Comparison of ENCODE assay signal across 26 cellular contexts in the genomic region with DNA sequence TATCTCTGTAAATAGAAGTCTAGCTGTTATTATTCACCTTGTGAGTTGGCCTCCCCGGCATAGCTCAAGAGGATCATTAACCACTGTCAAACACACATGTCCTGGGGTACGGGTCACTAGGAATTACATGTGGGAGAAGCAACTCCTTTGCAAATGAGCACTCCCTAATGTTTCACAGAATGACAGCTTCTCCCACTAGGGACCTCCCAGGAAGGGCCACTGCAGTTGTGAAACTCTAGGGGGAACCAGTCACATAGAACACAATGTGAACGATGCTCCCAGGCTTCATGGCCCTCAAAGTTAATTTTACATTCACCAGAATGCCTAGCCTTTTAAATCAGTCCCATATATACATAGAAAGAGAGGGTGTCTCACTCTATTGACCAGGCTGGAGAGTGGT. TPM values are rescaled to one million over a fixed set of nuclear protein-coding genes. Genes with fewer than 3 reads are reported as not detected.
DNase-seq lines count a peak whose midpoint lies in the region; ATAC-seq and TF ChIP-seq lines count a peak whose summit lies in the region.
"Had no signal": no experiment of that assay in that cellular context is flagged by ENCODE, and none has a peak within 500 bp of the region (broad histone marks: within the 10 kb centered on the region; RNA-seq: fewer than 3 reads in every experiment).

No MANE protein-coding gene starts in this region.

- H3K4me3 Mint-ChIP-seq in endodermal cell = no peak overlapping the region

- in situ Hi-C loops in transverse colon (cut with MboI; ENCODE audit: low pct_ligation_motif_present in 1 of 4, low pct_unique_long_range_greater_than_20kb in 1 of 4, low sequenced_read_pairs in 3 of 4) = loop anchor here in 1 of 4 donors (5.0 kb wide), 1 partner anchor 79 kb away; no protein-coding TSS in a partner anchor

- TF ChIP-seq CTCF in cardiac muscle cell (IDR thresholded peaks at IDR 0.05; ENCODE audit: low read depth, low read length) (peak; percentile 5), endodermal cell (conservative IDR thresholded peaks at IDR 0.05) (peak; percentile 40), transverse colon (IDR thresholded peaks at IDR 0.05) (no peak)

- no peak overlapping the region for H3K27ac ChIP-seq in cardiac muscle cell
- H3K27ac ChIP-seq in endodermal cell (ENCODE audit: low read depth, low read length) = no peak overlapping the region
- no peak overlapping the region for H3K27ac ChIP-seq in transverse colon
- H3K27ac ChIP-seq: BLaER1, dorsolateral prefrontal cortex, epithelial cell of prostate, hepatocyte, lower lobe of right lung, neutrophil, upper lobe of left lung had no signal

- ATAC-seq in Right ventricle myocardium inferior (no peak), GM21786 (IDR thresholded peaks at IDR 0.05; ENCODE audit: unreplicated experiment) (no peak), HG02885 (IDR thresholded peaks at IDR 0.05; ENCODE audit: poor library complexity, unreplicated experiment) (no peak)
- ATAC-seq: lower lobe of right lung had no signal

- H3K27me3 Mint-ChIP-seq in endodermal cell (ENCODE audit: insufficient read depth) = peaks cover 2% of the 10 kb centered on the region

- intact Hi-C loops in Right ventricle myocardium inferior (cut with DNase I) (no loop called here), transverse colon (cut with DNase I; ENCODE audit: low total_unique reads) (no loop called here)

- H3K4me1 ChIP-seq in cardiac muscle cell (ENCODE audit: low read depth) = no peaks in the 10 kb centered on the region
- no peaks in the 10 kb centered on the region for H3K4me1 ChIP-seq in endodermal cell (ENCODE audit: control insufficient read depth, insufficient read depth, low read length)
- H3K4me1 ChIP-seq in transverse colon = no peaks in the 10 kb centered on the region
- H3K4me1 ChIP-seq: BLaER1, lower lobe of right lung, upper lobe of left lung had no signal

- H3K4me3 ChIP-seq in cardiac muscle cell = no peak overlapping the region
- H3K4me3 ChIP-seq in endodermal cell (ENCODE audit: low read length) = no peak overlapping the region
- no peak overlapping the region for H3K4me3 ChIP-seq in transverse colon
- H3K4me3 ChIP-seq: BLaER1, dorsolateral prefrontal cortex, hepatocyte, lower lobe of right lung, upper lobe of left lung had no signal

- H3K9me3 Mint-ChIP-seq in endodermal cell = no peaks in the 10 kb centered on the region

- 83 to 96% methylated on average over 2 to 3 of the region's 3 CpGs for WGBS in endodermal cell (ENCODE audit: insufficient coverage in 1 of 2, insufficient read length in 1 of 2), 2 experiments
- 20 to 34% methylated on average over 1 to 3 of the region's 3 CpGs for WGBS in transverse colon (ENCODE audit: low coverage in 1 of 2), 2 donors

- H3K36me3 Mint-ChIP-seq in endodermal cell (ENCODE audit: low read depth) = no peaks in the 10 kb centered on the region

- TF ChIP-seq EP300 in transverse colon (IDR thresholded peaks at IDR 0.05; ENCODE audit: low read depth) = no peak

- H3K36me3 ChIP-seq in cardiac muscle cell = no peaks in the 10 kb centered on the region
- H3K36me3 ChIP-seq in endodermal cell (ENCODE audit: control insufficient read depth, insufficient read depth, low read length) = no peaks in the 10 kb centered on the region
- no peaks in the 10 kb centered on the region for H3K36me3 ChIP-seq in transverse colon
- H3K36me3 ChIP-seq: BLaER1, lower lobe of right lung, neutrophil, upper lobe of left lung had no signal

- no peak overlapping the region for H3K27ac Mint-ChIP-seq in endodermal cell

- H3K9me3 ChIP-seq in cardiac muscle cell (ENCODE audit: low read depth) = no peaks in the 10 kb centered on the region
- no peaks in the 10 kb centered on the region for H3K9me3 ChIP-seq in endodermal cell (ENCODE audit: control insufficient read depth, low read length)
- H3K9me3 ChIP-seq in transverse colon = no peaks in the 10 kb centered on the region
- H3K9me3 ChIP-seq: BLaER1, lower lobe of right lung, neutrophil, upper lobe of left lung had no signal

- DNase-seq in cardiac muscle cell (ENCODE audit: low read depth in 1 of 2, low spot score in 1 of 2) (no peak), Right ventricle myocardium inferior (ENCODE audit: missing footprints) (no peak), NCI-H69 (lab: John Stamatoyannopoulos, UW) (peak; percentile 0), endodermal cell (no peak), retina (no peak), transverse colon (no peak)
- DNase-seq: activated CD8-positive, alpha-beta memory T cell treated with anti-CD3 and anti-CD28 coated beads, Interleukin-2, amount 50 U/mL, for 48 hours; dorsolateral prefrontal cortex; EL; foreskin fibroblast; lower lobe of right lung; NCI-H1417; NCI-H526; SHP77; stimulated activated CD4-positive, alpha-beta T cell treated with anti-CD3 and anti-CD28 coated beads, Interleukin-4, amount 100 ng/mL, for 4 hours; upper lobe of left lung had no signal

- H3K9ac ChIP-seq in endodermal cell (ENCODE audit: extremely low read depth, low read length, poor library complexity, severe bottlenecking) = no peak overlapping the region
- H3K9ac ChIP-seq: BLaER1 had no signal

- H3K4me1 Mint-ChIP-seq in endodermal cell = no peaks in the 10 kb centered on the region

- H3K27me3 ChIP-seq in cardiac muscle cell (peaks cover under 1% of the 10 kb centered on the region), endodermal cell (ENCODE audit: control insufficient read depth, insufficient read depth, low read length, poor library complexity, severe bottlenecking) (no peaks in the 10 kb centered on the region), transverse colon (no peaks in the 10 kb centered on the region)
- H3K27me3 ChIP-seq: BLaER1, dorsolateral prefrontal cortex, hepatocyte, upper lobe of left lung had no signal

- TF ChIP-seq POLR2A in transverse colon (IDR thresholded peaks at IDR 0.05) = no peak

RNA-seq across cellular contexts. Expression of a gene that starts 12.4 kb away (rescaled TPM):
- total RNA-seq in cardiac muscle cell (2.0 and 7.0 TPM in 2 replicates), Right ventricle myocardium inferior (1.9 TPM), endodermal cell (1 to 10 TPM; 5.8 to 8.5 TPM), transverse colon (10 to 100 TPM; 11.6 to 39.8 (median 22.5) TPM)
- 4.5 and 6.1 TPM in 2 replicates for polyA plus RNA-seq in cardiac muscle cell
- 5.0 TPM for polyA plus RNA-seq in endodermal cell (2013, experiment 1 of 2)
- 5.3 TPM for polyA plus RNA-seq in endodermal cell (2013, experiment 2 of 2)

RNA-seq across cellular contexts. Expression of a gene that starts 24.7 kb away (rescaled TPM):
- total RNA-seq in cardiac muscle cell (0.63 TPM in 1 of 2 replicates, not detected in the other), Right ventricle myocardium inferior (not detected), endodermal cell (1 to 10 TPM; 1.9 to 3.2 TPM), transverse colon (not detected)
- not detected in 2 replicates for polyA plus RNA-seq in cardiac muscle cell
- polyA plus RNA-seq in endodermal cell (2013, experiment 1 of 2) = 1.1 TPM
- polyA plus RNA-seq in endodermal cell (2013, experiment 2 of 2) = 1.2 TPM
- total RNA-seq: A673, cardiac septum, HT1080 had no signal

RNA-seq across cellular contexts. Expression of a gene that starts 39.5 kb away (rescaled TPM):
- total RNA-seq in cardiac muscle cell = 6.7 and 8.0 TPM in 2 replicates
- 8.5 and 12.2 TPM in 2 replicates for polyA plus RNA-seq in cardiac muscle cell
- total RNA-seq in Right ventricle myocardium inferior = 5.9 TPM
- 10 to 100 TPM in 1 of 2 donors, 1 to 10 TPM in 1; 9.4 to 13.6 TPM for total RNA-seq in endodermal cell
- 11.8 TPM for polyA plus RNA-seq in endodermal cell (2013, experiment 1 of 2)
- polyA plus RNA-seq in endodermal cell (2013, experiment 2 of 2) = 10.8 TPM
- 10 to 100 TPM in 1 of 4 donors, 1 to 10 TPM in 3; 5.0 to 12.2 (median 7.0) TPM for total RNA-seq in transverse colon

RNA-seq across cellular contexts. Expression of a gene that starts 59.7 kb away (rescaled TPM):
- total RNA-seq in cardiac muscle cell (not detected in 2 replicates), Right ventricle myocardium inferior (not detected), endodermal cell (under 1 TPM; 0.22 to 0.24 TPM), transverse colon (not detected)
- not detected in 2 replicates for polyA plus RNA-seq in cardiac muscle cell
- polyA plus RNA-seq in endodermal cell (2013, experiment 1 of 2) = not detected
- not detected for polyA plus RNA-seq in endodermal cell (2013, experiment 2 of 2)
- total RNA-seq: A673, cardiac septum, dorsolateral prefrontal cortex, hepatocyte, HT1080, lower lobe of right lung, upper lobe of left lung had no signal
- polyA plus RNA-seq: adipose tissue, hepatocyte had no signal

Comparison
In these comparisons a context has a peak if more than half of its experiments do, and no peak if none do; other contexts are left out.
1. CTCF ChIP-seq: peak in cardiac muscle cell (single experiment) and endodermal cell (single experiment); none in transverse colon (0 of 5).